Comparison of ENCODE assay signal across 23 cellular contexts in the genomic region with DNA sequence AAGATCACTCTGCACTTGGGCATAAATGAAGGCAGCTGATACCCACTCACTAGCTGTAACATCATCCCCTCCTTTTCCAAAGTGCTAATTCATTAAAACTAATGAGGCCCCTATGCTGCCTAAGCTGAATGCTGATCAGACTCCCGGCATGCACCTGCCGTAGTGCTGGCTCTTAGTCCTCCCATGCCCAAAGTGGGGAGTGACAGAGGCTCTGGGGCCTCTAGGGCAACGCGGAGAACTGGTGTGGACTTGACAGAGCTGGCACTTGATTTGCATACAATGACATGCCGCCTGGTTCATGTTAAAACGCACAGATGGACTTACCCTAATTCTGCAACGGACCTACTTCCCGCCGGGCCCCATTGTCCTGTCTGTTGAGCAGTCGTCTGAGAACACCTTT.
"Had no signal": no experiment of that assay in that cellular context is flagged by ENCODE, and none has a peak within 500 bp of the region (broad histone marks: within the 10 kb centered on the region; RNA-seq: fewer than 3 reads in every experiment).

No MANE protein-coding gene starts in this region.

- ATAC-seq: gastroesophageal sphincter; left colon; naive thymus-derived CD4-positive, alpha-beta T cell; sciatic nerve; stimulated activated memory B cell treated with anti-CD40 and anti-IgM and Interleukin-4, amounts not matched to agents 10 μg/mL and 1 μg/mL and 100 μg/mL, for 72 hours; upper lobe of right lung had no signal

- H3K27me3 ChIP-seq: esophagus squamous epithelium, gastroesophageal sphincter, hepatocyte, spleen, testis, tibial nerve, upper lobe of right lung, vagina had no signal

- H3K9me3 ChIP-seq: prostate gland, testis, vagina had no signal

- DNase-seq: dermis blood vessel endothelial cell; esophagus squamous epithelium; foreskin fibroblast; glutamatergic neuron; kidney; left colon; mammary epithelial cell; naive thymus-derived CD4-positive, alpha-beta T cell; nephron progenitor cell; spleen; stimulated activated CD4-positive, alpha-beta T cell treated with anti-CD3 and anti-CD28 coated beads, Interleukin-15, amount 100 ng/mL, for 24 hours; stimulated activated CD4-positive, alpha-beta T cell treated with anti-CD3 and anti-CD28 coated beads, Interleukin-1b, Interleukin-23, amount 100 ng/mL, for 48 hours; stimulated activated CD4-positive, alpha-beta T cell treated with anti-CD3 and anti-CD28 coated beads, Interleukin-4, amount 100 ng/mL, for 24 hours; testis; upper lobe of right lung had no signal

- H3K27ac ChIP-seq: esophagus squamous epithelium, gastroesophageal sphincter, hepatocyte, parathyroid adenoma, prostate gland, spleen, testis, tibial nerve, upper lobe of right lung, vagina had no signal

- H3K36me3 ChIP-seq: esophagus squamous epithelium, gastroesophageal sphincter, prostate gland, spleen, tibial nerve, upper lobe of right lung, vagina had no signal

- H3K4me1 ChIP-seq: esophagus squamous epithelium, gastroesophageal sphincter, prostate gland, spleen, testis, tibial nerve, upper lobe of right lung, vagina had no signal

- H3K4me3 ChIP-seq: esophagus squamous epithelium, gastroesophageal sphincter, hepatocyte, prostate gland, spleen, testis, tibial nerve, upper lobe of right lung, vagina had no signal
